Comparison of ENCODE assay signal across 11 cellular contexts in genomic region chr1:226989081-226989747, GRCh38. TPM values are rescaled to one million over a fixed set of nuclear protein-coding genes. Genes with fewer than 3 reads are reported as not detected.
DNase-seq lines count a peak whose midpoint lies in the region; ATAC-seq, FAIRE-seq and TF ChIP-seq lines count a peak whose summit lies in the region.
"Had no signal": no experiment of that assay in that cellular context is flagged by ENCODE, and none has a peak within 500 bp of the region (broad histone marks: within the 10 kb centered on the region; RNA-seq: fewer than 3 reads in every experiment).

No MANE protein-coding gene starts in this region.

- TF ChIP-seq RAD21 in K562 (CRISPR knock-in tag; conservative IDR thresholded peaks at IDR 0.05 in 1 of 2, IDR thresholded peaks at IDR 0.05 in 1 of 2), result no peak

- H3K4me2 ChIP-seq in K562 (ENCODE audit: insufficient read depth, low read length), result no peak overlapping the region

- H3K4me3 Mint-ChIP-seq in activated naive CD4-positive, alpha-beta T cell treated with anti-CD3 and anti-CD28 coated beads, Interleukin-2, amount 10 ng/mL, durations not matched to agents 7 days and 5 days, result no peak overlapping the region

- ATAC-seq in K562 (no peak), upper lobe of right lung (no peak), HG03039 (IDR thresholded peaks at IDR 0.05; ENCODE audit: unreplicated experiment) (no peak)

- TF ChIP-seq POLR2A in K562 (conservative IDR thresholded peaks at IDR 0.05), result no peak

- no TSS peak for BruUV-seq in K562 (replicated peaks; lab: Mats Ljungman, UMichigan)

- TF ChIP-seq EP300 in K562 (IDR thresholded peaks at IDR 0.05; ENCODE audit: low read length), result no peak

- intact Hi-C loops in K562 (cut with micrococcal nuclease) (no loop called here), upper lobe of right lung (cut with DNase I) (no loop called here)

- H2AFZ ChIP-seq in K562 (ENCODE audit: low read depth, low read length), result no peak overlapping the region

- H3K27me3 ChIP-seq in K562 (ENCODE audit: control insufficient read depth in 2 of 2, insufficient read depth in 2 of 2, low read length in 2 of 2), result no peaks in the 10 kb centered on the region
- no peaks in the 10 kb centered on the region for H3K27me3 ChIP-seq in muscle layer of duodenum (ENCODE audit: low read depth, low read length)
- no peaks in the 10 kb centered on the region for H3K27me3 ChIP-seq in upper lobe of right lung
- H3K27me3 ChIP-seq: BE2C had no signal

- 85% methylated on average over 11 of the region's 11 CpGs for WGBS in K562 (ENCODE audit: insufficient coverage, low coverage, missing lambda C conversion rate)

- H3K4me3 ChIP-seq in K562 (no peak overlapping the region), muscle layer of duodenum (ENCODE audit: low read depth in 1 of 2, low read length in 2 of 2) (peak overlapping the region in 1 of 2 donors; percentile 21), upper lobe of right lung (no peak overlapping the region)

- DNase-seq in activated naive CD4-positive, alpha-beta T cell treated with anti-CD3 and anti-CD28 coated beads, Interleukin-2, amount 10 ng/mL, durations not matched to agents 7 days and 5 days, result no peak
- no peak for DNase-seq in activated naive CD4-positive, alpha-beta T cell treated with anti-CD3 and anti-CD28 coated beads, Interleukin-2, amount 50 U/mL, for 16 hours
- no peak for DNase-seq in K562 (ENCODE audit: extremely low read depth in 1 of 4, low spot score in 3 of 4)
- no peak for DNase-seq in upper lobe of right lung
- no peak for DNase-seq in H4 (ENCODE audit: low spot score)
- no peak for DNase-seq in LoVo (ENCODE audit: low spot score)
- DNase-seq: BE2C had no signal

- H3K9me1 ChIP-seq in K562 (ENCODE audit: control insufficient read depth, insufficient read depth, low read length), result peaks cover 3% of the 10 kb centered on the region

- no peaks in the 10 kb centered on the region for H3K9me3 Mint-ChIP-seq in activated naive CD4-positive, alpha-beta T cell treated with anti-CD3 and anti-CD28 coated beads, Interleukin-2, amount 10 ng/mL, durations not matched to agents 7 days and 5 days

- H3K4me1 ChIP-seq in K562 (replicated peaks in 1 of 2; ENCODE audit: control insufficient read depth in 2 of 2, insufficient read depth in 2 of 2, low read length in 2 of 2) (peaks cover 23 to 38% of the 10 kb centered on the region in 2 experiments), muscle layer of duodenum (ENCODE audit: control insufficient read depth in 1 of 2, insufficient read depth in 2 of 2, low read length in 2 of 2) (peaks cover 28 to 33% of the 10 kb centered on the region in 2 donors), upper lobe of right lung (peaks cover 39% of the 10 kb centered on the region)

- H3K27ac ChIP-seq in K562 (ENCODE audit: extremely low read depth, low read depth, low read length), result peak overlapping the region; percentile 77; the same call in 1 of the 3 replicates
- H3K27ac ChIP-seq in muscle layer of duodenum (ENCODE audit: low read length), result peak overlapping the region; percentile 81
- peak overlapping the region; percentile 53 for H3K27ac ChIP-seq in upper lobe of right lung

- peak overlapping the region; percentile 77 for H3K27ac Mint-ChIP-seq in activated naive CD4-positive, alpha-beta T cell treated with anti-CD3 and anti-CD28 coated beads, Interleukin-2, amount 10 ng/mL, durations not matched to agents 7 days and 5 days

- peaks cover 6% of the 10 kb centered on the region for H3K36me3 Mint-ChIP-seq in activated naive CD4-positive, alpha-beta T cell treated with anti-CD3 and anti-CD28 coated beads, Interleukin-2, amount 10 ng/mL, durations not matched to agents 7 days and 5 days

- peak overlapping the region in 1 of 2 experiments; percentile 18; a peak in 2 of 4 replicates for H3K9ac ChIP-seq in K562 (ENCODE audit: insufficient read depth in 1 of 2, low read depth in 2 of 2, low read length in 2 of 2)

- in situ Hi-C loops in K562 (cut with MboI), result no loop called here

- H4K20me1 ChIP-seq in K562 (replicated peaks; ENCODE audit: control insufficient read depth, insufficient read depth, low read length), result no peaks in the 10 kb centered on the region

- H3K27me3 Mint-ChIP-seq in activated naive CD4-positive, alpha-beta T cell treated with anti-CD3 and anti-CD28 coated beads, Interleukin-2, amount 10 ng/mL, durations not matched to agents 7 days and 5 days, result no peaks in the 10 kb centered on the region

- H3K4me1 Mint-ChIP-seq in activated naive CD4-positive, alpha-beta T cell treated with anti-CD3 and anti-CD28 coated beads, Interleukin-2, amount 10 ng/mL, durations not matched to agents 7 days and 5 days, result peaks cover 21% of the 10 kb centered on the region

- H3K9me3 ChIP-seq in K562 (replicated peaks; ENCODE audit: control insufficient read depth, insufficient read depth, low read depth, low read length) (no peaks in the 10 kb centered on the region), muscle layer of duodenum (ENCODE audit: control insufficient read depth in 1 of 2, low read length in 2 of 2) (no peaks in the 10 kb centered on the region), upper lobe of right lung (no peaks in the 10 kb centered on the region)
- H3K9me3 ChIP-seq: BE2C had no signal

- H3K79me2 ChIP-seq in K562 (ENCODE audit: control insufficient read depth, insufficient read depth, low read length), result no peaks in the 10 kb centered on the region

- CTCF ChIA-PET in activated naive CD4-positive, alpha-beta T cell treated with anti-CD3 and anti-CD28 coated beads, Interleukin-2, amount 10 ng/mL, durations not matched to agents 7 days and 5 days (lab: Charles Lee), result interaction anchor here (0.6 to 1.0 kb wide), 2 partner anchors 17 to 363 kb away, joined by 3 read pairs; no protein-coding TSS in a partner anchor
- CTCF ChIA-PET in K562 (lab: Yijun Ruan, JAX; ENCODE audit: low intra/inter-chr PET ratio), result no interaction called here

- H3K36me3 ChIP-seq in K562 (ENCODE audit: control insufficient read depth, insufficient read depth, low read length) (peaks cover 66% of the 10 kb centered on the region), muscle layer of duodenum (ENCODE audit: control insufficient read depth in 1 of 2, insufficient read depth in 2 of 2, low read length in 2 of 2) (peaks cover 13 to 37% of the 10 kb centered on the region in 2 donors), upper lobe of right lung (peaks cover 43% of the 10 kb centered on the region)

- POLR2A ChIA-PET in K562 (lab: Yijun Ruan, JAX), result interaction anchor here (1.2 kb wide), 1 partner anchor 15 kb away, joined by 4 read pairs; no protein-coding TSS in a partner anchor

- peak; percentile 51 for FAIRE-seq in K562 (lab: Jason Lieb, UNC)
- FAIRE-seq: astrocyte, frontal cortex had no signal

- TF ChIP-seq CTCF in K562 (IDR thresholded peaks at IDR 0.05 in 2 of 3, conservative IDR thresholded peaks at IDR 0.05 in 1 of 3; ENCODE audit: insufficient read depth in 2 of 3, low read depth in 1 of 3, low read length in 3 of 3), result no peak
- no peak for TF ChIP-seq CTCF in upper lobe of right lung (IDR thresholded peaks at IDR 0.05)

TF ChIP-seq in K562, 482 proteins besides CTCF, POLR2A, EP300 and RAD21 (continues in another document):
- no peak for TF ChIP-seq HMGXB4 (CRISPR knock-in tag; IDR thresholded peaks at IDR 0.05)
- TF ChIP-seq U2AF1 (optimal IDR thresholded peaks at IDR 0.05; ENCODE audit: low read depth, low read length), result no peak
- TF ChIP-seq CREB1 (IDR thresholded peaks at IDR 0.05), result no peak
- TF ChIP-seq CREB1 (CRISPR knock-in tag; IDR thresholded peaks at IDR 0.05), result no peak
- TF ChIP-seq TBL1XR1 (IDR thresholded peaks at IDR 0.05; ENCODE audit: low read length in 2 of 2), result no peak
- TF ChIP-seq NFXL1 (CRISPR knock-in tag; IDR thresholded peaks at IDR 0.05), result no peak
- TF ChIP-seq XRCC5 (IDR thresholded peaks at IDR 0.05; ENCODE audit: low read depth, low read length), result no peak

RNA-seq across cellular contexts. Expression of gene COQ8A, which starts 49.1 kb away (rescaled TPM):
- 36.8 and 53.6 TPM in 2 replicates for total RNA-seq in K562 (2011; cell fraction: chromatin; rRNA removed; ENCODE audit: low replicate concordance)
- total RNA-seq in K562 (2011; cell fraction: nucleolus; rRNA removed), result 34.5 and 34.7 TPM in 2 replicates
- total RNA-seq in K562 (2011; cell fraction: nucleoplasm; rRNA removed), result 35.6 and 48.2 TPM in 2 replicates
- total RNA-seq in K562 (2014; rRNA removed) (40.1 and 45.0 TPM in 2 replicates), K562 (2014; rRNA removed; fragmentation: Illumina TruSeq; extraction: Trizol) (18.4 and 18.6 TPM in 2 replicates), K562 (2015; rRNA removed; fragmentation: Illumina TruSeq; extraction: Trizol) (20.5 and 20.7 TPM in 2 replicates), K562 (2021) (44.3 and 54.3 TPM in 2 replicates), upper lobe of right lung (30.6 TPM)
- polyA plus RNA-seq in K562 (2011; rRNA removed) (38.4 and 40.1 TPM in 2 replicates), K562 (2014; fragmentation: Illumina TruSeq; extraction: Trizol) (32.4 and 42.5 TPM in 2 replicates), K562 (2014; fragmentation: Nextera tagmentation; extraction: Ambion mirVana) (1 to 10 TPM; 2.6 to 4.1 TPM), K562 (2014; rRNA removed) (38.0 and 45.7 TPM in 2 replicates)
- polyA plus RNA-seq in K562 (2011; cell fraction: cytosol; rRNA removed), result 36.3 and 44.9 TPM in 2 replicates
- 78.8 and 89.1 TPM in 2 replicates for polyA plus RNA-seq in K562 (2011; cell fraction: nucleus; rRNA removed)
- 27.1 and 42.6 TPM in 2 replicates for polyA plus RNA-seq in K562 (2012)
- polyA minus RNA-seq in K562 (2011; rRNA and poly(A)+ RNA removed), result 18.9 and 22.0 TPM in 2 replicates
- 18.2 and 22.0 TPM in 2 replicates for polyA minus RNA-seq in K562 (2011; cell fraction: cytosol; rRNA and poly(A)+ RNA removed)
- polyA minus RNA-seq in K562 (2011; cell fraction: nucleus; rRNA and poly(A)+ RNA removed), result 18.6 and 21.1 TPM in 2 replicates
- total RNA-seq in H4 (2014; rRNA removed; shearing (Covaris generic)), result 7.2 and 8.3 TPM in 2 replicates
